In the genomic region with DNA sequence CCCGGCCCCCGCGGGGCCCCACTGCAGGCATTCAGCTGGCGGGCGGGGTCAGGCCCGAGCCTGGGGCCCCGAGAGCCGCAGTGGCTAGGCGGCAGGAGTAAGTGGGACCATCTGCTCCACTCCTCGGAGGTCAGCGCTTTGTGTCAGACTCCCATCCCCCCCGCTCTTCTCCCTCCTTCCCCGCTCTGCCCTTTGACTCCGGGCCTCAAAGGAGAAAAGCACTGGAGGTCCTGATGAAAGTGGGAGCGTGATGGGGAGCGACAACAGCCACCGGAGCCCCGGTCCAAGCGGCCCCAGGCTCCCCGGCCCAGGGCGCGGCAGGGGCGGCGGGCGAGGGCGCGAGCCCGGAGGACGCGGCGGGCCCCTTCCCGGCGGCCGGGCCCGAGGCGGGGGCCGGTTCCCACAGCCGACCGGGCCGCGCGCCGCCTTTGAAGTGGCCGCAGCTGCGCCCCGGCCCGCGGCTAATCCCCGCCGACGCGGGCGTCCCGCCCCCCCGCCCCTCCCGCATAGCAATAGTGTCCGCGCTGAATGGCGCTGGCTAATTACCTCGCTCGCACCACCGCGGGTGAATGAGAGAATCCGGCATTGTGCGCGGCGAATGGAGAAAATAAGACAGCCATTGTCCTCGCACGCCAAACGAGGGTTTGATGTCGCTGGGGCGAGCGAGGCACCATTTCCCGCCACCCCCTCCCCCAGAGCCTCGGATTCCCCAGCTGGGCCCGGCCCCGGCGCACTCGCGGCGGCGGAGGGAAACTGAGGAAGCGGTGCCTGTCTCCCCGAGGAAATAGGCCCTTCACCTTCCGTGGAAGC, we compare ENCODE assay signal across 8 cellular contexts. TPM values are rescaled to one million over a fixed set of nuclear protein-coding genes. Genes with fewer than 3 reads are reported as not detected.
DNase-seq lines count a peak whose midpoint lies in the region; ATAC-seq, FAIRE-seq and TF ChIP-seq lines count a peak whose summit lies in the region.
"Had no signal": no experiment of that assay in that cellular context is flagged by ENCODE, and none has a peak within 500 bp of the region (broad histone marks: within the 10 kb centered on the region; RNA-seq: fewer than 3 reads in every experiment).

No MANE protein-coding gene starts in this region.

- TF ChIP-seq CTCF in bronchial epithelial cell (IDR thresholded peaks at IDR 0.05; ENCODE audit: insufficient read depth, low read length, severe bottlenecking) = no peak

- DNase-seq in NCI-H1105 treated with DMSO at 0.1 percent for 48 hours (lab: John Stamatoyannopoulos, UW) = peak; percentile 24
- DNase-seq in bronchial epithelial cell (ENCODE audit: low read depth) = no peak
- DNase-seq in stimulated activated naive B cell treated with anti-CD40 and anti-IgM and Interleukin-4, amounts not matched to agents 10 μg/mL and 1 μg/mL and 100 μg/mL, for 72 hours = no peak
- DNase-seq in activated effector memory CD4-positive, alpha-beta T cell treated with anti-CD3 and anti-CD28 coated beads, Interleukin-2, amount 50 U/mL, for 16 hours = no peak
- no peak for DNase-seq in NCI-H774 (lab: John Stamatoyannopoulos, UW)
- DNase-seq: activated CD4-positive, alpha-beta memory T cell treated with anti-CD3 and anti-CD28 coated beads for 36 hours had no signal

- peak overlapping the region; percentile 21 for H3K4me3 ChIP-seq in bronchial epithelial cell (ENCODE audit: low read depth, low read length)

- peak overlapping the region; percentile 65 for H3K27ac ChIP-seq in layer of hippocampus (ENCODE audit: low read depth, low read length)

- H3K4me3 Mint-ChIP-seq in stimulated activated naive B cell treated with anti-CD40 and anti-IgM and Interleukin-4, amounts not matched to agents 10 μg/mL and 1 μg/mL and 100 μg/mL, for 72 hours = peak overlapping the region; percentile 3 to 26

- peaks cover 5% of the 10 kb centered on the region in 2 donors for H3K9me3 Mint-ChIP-seq in stimulated activated naive B cell treated with anti-CD40 and anti-IgM and Interleukin-4, amounts not matched to agents 10 μg/mL and 1 μg/mL and 100 μg/mL, for 72 hours

- no peaks in the 10 kb centered on the region for H3K36me3 ChIP-seq in bronchial epithelial cell (ENCODE audit: control insufficient read depth, insufficient read depth, low read length)

- H3K27me3 ChIP-seq in bronchial epithelial cell (ENCODE audit: control insufficient read depth, insufficient read depth, low read length) = peaks cover 13% of the 10 kb centered on the region
- H3K27me3 ChIP-seq in layer of hippocampus (ENCODE audit: control insufficient read depth, insufficient read depth, low read length) = no peaks in the 10 kb centered on the region

- H3K36me3 Mint-ChIP-seq in stimulated activated naive B cell treated with anti-CD40 and anti-IgM and Interleukin-4, amounts not matched to agents 10 μg/mL and 1 μg/mL and 100 μg/mL, for 72 hours = peaks cover 0 to 4% of the 10 kb centered on the region in 2 donors

- peaks cover 40 to 60% of the 10 kb centered on the region in 2 donors for H3K27me3 Mint-ChIP-seq in stimulated activated naive B cell treated with anti-CD40 and anti-IgM and Interleukin-4, amounts not matched to agents 10 μg/mL and 1 μg/mL and 100 μg/mL, for 72 hours

- no peak overlapping the region for H3K27ac Mint-ChIP-seq in stimulated activated naive B cell treated with anti-CD40 and anti-IgM and Interleukin-4, amounts not matched to agents 10 μg/mL and 1 μg/mL and 100 μg/mL, for 72 hours
- H3K27ac Mint-ChIP-seq: activated CD4-positive, alpha-beta memory T cell treated with anti-CD3 and anti-CD28 coated beads for 36 hours had no signal

- ATAC-seq in stimulated activated naive B cell treated with anti-CD40 and anti-IgM and Interleukin-4, amounts not matched to agents 10 μg/mL and 1 μg/mL and 100 μg/mL, for 72 hours (replicated peaks) = peak in 1 of 2 donors; percentile 25
- no peak for ATAC-seq in HG03045 (IDR thresholded peaks at IDR 0.05; ENCODE audit: unreplicated experiment)

- peaks cover 3 to 7% of the 10 kb centered on the region in 2 donors for H3K4me1 Mint-ChIP-seq in stimulated activated naive B cell treated with anti-CD40 and anti-IgM and Interleukin-4, amounts not matched to agents 10 μg/mL and 1 μg/mL and 100 μg/mL, for 72 hours

- no peak for FAIRE-seq in bronchial epithelial cell (lab: Jason Lieb, UNC)

RNA-seq across cellular contexts. Expression of gene IGDCC3, which starts 22.4 kb away (rescaled TPM):
- total RNA-seq in bronchial epithelial cell = not detected in 2 replicates
- total RNA-seq: activated CD4-positive, alpha-beta memory T cell treated with anti-CD3 and anti-CD28 coated beads for 36 hours had no signal

RNA-seq across cellular contexts. Expression of gene RNU5B-1, which starts 50.9 kb away (rescaled TPM):
- not detected in 2 replicates for total RNA-seq in bronchial epithelial cell
- total RNA-seq: activated CD4-positive, alpha-beta memory T cell treated with anti-CD3 and anti-CD28 coated beads for 36 hours had no signal

RNA-seq across cellular contexts. Expression of gene RNU5A-1, which starts 59.5 kb away (rescaled TPM):
- total RNA-seq in bronchial epithelial cell = not detected in 2 replicates
- total RNA-seq: activated CD4-positive, alpha-beta memory T cell treated with anti-CD3 and anti-CD28 coated beads for 36 hours had no signal
